In genomic region chr3:124131158-124132115, GRCh38 we compare ENCODE assay signal across 18 cellular contexts.
DNase-seq lines count a peak whose midpoint lies in the region; ATAC-seq and TF ChIP-seq lines count a peak whose summit lies in the region.
"Had no signal": no experiment of that assay in that cellular context is flagged by ENCODE, and none has a peak within 500 bp of the region (broad histone marks: within the 10 kb centered on the region; RNA-seq: fewer than 3 reads in every experiment).

No MANE protein-coding gene starts in this region.

- no peaks in the 10 kb centered on the region for H3K9me3 Mint-ChIP-seq in CD4-positive, alpha-beta T cell
- H3K9me3 Mint-ChIP-seq in activated T-helper 17 cell treated with anti-CD3 and anti-CD28 coated beads, Interleukin-2, amount 50 U/mL, for 72 hours = peaks cover 3% of the 10 kb centered on the region
- H3K9me3 Mint-ChIP-seq: GM23338 had no signal

- no peak overlapping the region for H3K27ac Mint-ChIP-seq in CD4-positive, alpha-beta T cell
- H3K27ac Mint-ChIP-seq in activated T-helper 17 cell treated with anti-CD3 and anti-CD28 coated beads, Interleukin-2, amount 50 U/mL, for 72 hours = no peak overlapping the region
- H3K27ac Mint-ChIP-seq: B cell, GM23338 had no signal

- intact Hi-C loops in left cardiac atrium (cut with DNase I) = no loop called here
- intact Hi-C loops in CD4-positive, alpha-beta T cell (cut with DNase I, micrococcal nuclease) = no loop called here
- intact Hi-C loops in uterus (cut with DNase I; ENCODE audit: low total_unique reads) = no loop called here

- H3K9me3 ChIP-seq in DOHH2 (ENCODE audit: control insufficient read depth, insufficient read depth, low read length) (no peaks in the 10 kb centered on the region; the same call in 1 of the 2 replicates), uterus (no peaks in the 10 kb centered on the region)
- H3K9me3 ChIP-seq in CD4-positive, alpha-beta T cell (ENCODE audit: control insufficient read depth, low read length) = no peaks in the 10 kb centered on the region
- H3K9me3 ChIP-seq: Peyer's patch had no signal

- no peaks in the 10 kb centered on the region for H3K4me1 Mint-ChIP-seq in CD4-positive, alpha-beta T cell (ENCODE audit: low read depth)
- no peaks in the 10 kb centered on the region for H3K4me1 Mint-ChIP-seq in activated T-helper 17 cell treated with anti-CD3 and anti-CD28 coated beads, Interleukin-2, amount 50 U/mL, for 72 hours
- H3K4me1 Mint-ChIP-seq: B cell, GM23338 had no signal

- H3K4me3 ChIP-seq in DOHH2 (ENCODE audit: low read length) (no peak overlapping the region), uterus (no peak overlapping the region)
- H3K4me3 ChIP-seq: GM23338, Peyer's patch had no signal

- no peaks in the 10 kb centered on the region for H4K20me1 ChIP-seq in DOHH2 (ENCODE audit: control insufficient read depth, insufficient read depth, low read depth, low read length)

- no peak overlapping the region for H3K4me3 Mint-ChIP-seq in CD4-positive, alpha-beta T cell
- H3K4me3 Mint-ChIP-seq in activated T-helper 17 cell treated with anti-CD3 and anti-CD28 coated beads, Interleukin-2, amount 50 U/mL, for 72 hours = no peak overlapping the region
- H3K4me3 Mint-ChIP-seq: B cell, GM23338 had no signal

- POLR2A ChIA-PET in CD4-positive, alpha-beta T cell (lab: Charles Lee) = no interaction called here

- peak; percentile 67 to 80 for ATAC-seq in left cardiac atrium
- ATAC-seq in CD4-positive, alpha-beta T cell (ENCODE audit: poor library complexity) = no peak
- ATAC-seq in activated T-helper 17 cell treated with anti-CD3 and anti-CD28 coated beads, Interleukin-2, amount 50 U/mL, for 72 hours (replicated peaks) = no peak
- ATAC-seq: foreskin keratinocyte, GM23338 had no signal

- no peak for TF ChIP-seq POLR2A in uterus (IDR thresholded peaks at IDR 0.05)

- CTCF ChIA-PET in CD4-positive, alpha-beta T cell (lab: Charles Lee) = no interaction called here

- TF ChIP-seq CTCF in DOHH2 (IDR thresholded peaks at IDR 0.05; ENCODE audit: low read depth, low read length, poor library complexity, severe bottlenecking) = no peak
- no peak for TF ChIP-seq CTCF in CD4-positive, alpha-beta T cell (IDR thresholded peaks at IDR 0.05)
- TF ChIP-seq CTCF in uterus (IDR thresholded peaks at IDR 0.05) = no peak

- H3K4me2 ChIP-seq in DOHH2 (ENCODE audit: low read length) = 0 out of 2 replicates have a peak overlapping the region, but pooled peaks have one; percentile 4
- H3K4me2 ChIP-seq: GM23338 had no signal

- peaks cover 5% of the 10 kb centered on the region; the same call in 1 of the 2 replicates for H3K4me1 ChIP-seq in DOHH2 (ENCODE audit: control insufficient read depth, low read length)
- H3K4me1 ChIP-seq in uterus = no peaks in the 10 kb centered on the region
- H3K4me1 ChIP-seq: foreskin keratinocyte, Peyer's patch had no signal

- H3K27ac ChIP-seq in DOHH2 (ENCODE audit: low read depth, low read length) (no peak overlapping the region), uterus (no peak overlapping the region)
- no peak overlapping the region for H3K27ac ChIP-seq in CD4-positive, alpha-beta T cell (ENCODE audit: low read depth, low read length)
- H3K27ac ChIP-seq: foreskin keratinocyte, Peyer's patch had no signal

- H3K36me3 Mint-ChIP-seq in CD4-positive, alpha-beta T cell (ENCODE audit: low read depth) = no peaks in the 10 kb centered on the region
- no peaks in the 10 kb centered on the region for H3K36me3 Mint-ChIP-seq in activated T-helper 17 cell treated with anti-CD3 and anti-CD28 coated beads, Interleukin-2, amount 50 U/mL, for 72 hours (ENCODE audit: low read depth)

- peaks cover 30% of the 10 kb centered on the region for H3K27me3 Mint-ChIP-seq in CD4-positive, alpha-beta T cell
- peaks cover 17% of the 10 kb centered on the region for H3K27me3 Mint-ChIP-seq in activated T-helper 17 cell treated with anti-CD3 and anti-CD28 coated beads, Interleukin-2, amount 50 U/mL, for 72 hours

- DNase-seq in A172 (ENCODE audit: low spot score) (peak; percentile 31), SKM-1 treated with dmso at 0.1 percent for 144 hours (lab: John Stamatoyannopoulos, UW; ENCODE audit: unreplicated experiment) (peak; percentile 73), left cardiac atrium (no peak), pons (ENCODE audit: low spot score) (no peak), uterus (no peak)
- DNase-seq in CD4-positive, alpha-beta T cell = no peak
- DNase-seq: activated CD4-positive, alpha-beta T cell treated with anti-CD3 and anti-CD28 coated beads, Interleukin-2, amount 50 U/mL, for 1 hour; activated T-cell treated with anti-CD3 and anti-CD28 coated beads, Interleukin-2, amount 50 U/mL, for 48 hours; amniotic stem cell; foreskin keratinocyte; NCI-H226; Peyer's patch; stimulated activated CD4-positive, alpha-beta T cell treated with anti-CD3 and anti-CD28 coated beads, Interleukin-2, amount 100 ng/mL, for 24 hours; T-helper 2 cell had no signal

- H3K79me2 ChIP-seq in DOHH2 (ENCODE audit: control insufficient read depth, low read length) = no peaks in the 10 kb centered on the region

- H3F3A ChIP-seq in DOHH2 (ENCODE audit: control insufficient read depth, insufficient read depth) = no peaks in the 10 kb centered on the region

- H3K27me3 ChIP-seq in DOHH2 (ENCODE audit: control insufficient read depth, low read length) = no peaks in the 10 kb centered on the region; the same call in 1 of the 2 replicates
- no peaks in the 10 kb centered on the region for H3K27me3 ChIP-seq in CD4-positive, alpha-beta T cell (ENCODE audit: control insufficient read depth, insufficient read depth, low read length)
- no peaks in the 10 kb centered on the region for H3K27me3 ChIP-seq in uterus
- H3K27me3 ChIP-seq: Peyer's patch had no signal

- no peaks in the 10 kb centered on the region for H3K9me2 ChIP-seq in DOHH2 (replicated peaks; ENCODE audit: control insufficient read depth, low read length)

- H3K36me3 ChIP-seq in DOHH2 (ENCODE audit: control insufficient read depth, low read length) (no peaks in the 10 kb centered on the region), uterus (no peaks in the 10 kb centered on the region)
- H3K36me3 ChIP-seq: Peyer's patch had no signal

Comparison
In these comparisons a context has a peak if more than half of its experiments do, and no peak if none do; other contexts are left out.
1. DNase-seq: peak in A172 (single experiment) and SKM-1 treated with dmso at 0.1 percent for 144 hours (single experiment); none in left cardiac atrium (single experiment), pons (single experiment), CD4-positive, alpha-beta T cell (0 of 10) and uterus (0 of 2).
2. ATAC-seq: peak in left cardiac atrium (2 of 2); none in CD4-positive, alpha-beta T cell (single experiment) and activated T-helper 17 cell treated with anti-CD3 and anti-CD28 coated beads, Interleukin-2, amount 50 U/mL, for 72 hours (single experiment).